34 cellular contexts compared by ENCODE assay signal in genomic region chr2:109501461-109501860, GRCh38.
"Had no signal": no experiment of that assay in that cellular context is flagged by ENCODE, and none has a peak within 500 bp of the region (broad histone marks: within the 10 kb centered on the region; RNA-seq: fewer than 3 reads in every experiment).

No MANE protein-coding gene starts in this region.

- H3K9me3 Mint-ChIP-seq: activated B cell treated with CpG ODN at 0.5 μM for 24 hours; activated CD4-positive, alpha-beta memory T cell treated with anti-CD3 and anti-CD28 coated beads for 36 hours; activated CD4-positive, alpha-beta T cell treated with anti-CD3 and anti-CD28 coated beads, Interleukin-2, amount 10 ng/mL, durations not matched to agents 24 days and 14 days; activated naive CD4-positive, alpha-beta T cell treated with anti-CD3 and anti-CD28 coated beads for 36 hours; activated naive CD4-positive, alpha-beta T cell treated with anti-CD3 and anti-CD28 coated beads, Interleukin-2, amount 50 U/mL, for 72 hours; activated naive CD8-positive, alpha-beta T cell treated with anti-CD3 and anti-CD28 coated beads for 36 hours; activated T-cell treated with anti-CD3 and anti-CD28 coated beads, Interleukin-2, amount 50 U/mL, for 4 hours; activated T-cell treated with anti-CD3 and anti-CD28 coated beads, Interleukin-2, amount 50 U/mL, for 72 hours; activated T-helper 1 cell treated with anti-CD3 and anti-CD28 coated beads, Interleukin-12 subunit alpha, Interleukin-12 subunit beta, Interleukin-2, Interleukin-4 antibody, amounts not matched to agents 30 ng/mL and 10 ng/mL and 1 ng/mL, durations not matched to agents 14 hours and 24 hours and 36 hours; activated T-helper 17 cell treated with anti-CD3 and anti-CD28 coated beads, Interleukin-2, amount 50 U/mL, for 72 hours; T-helper 1 cell treated with Interleukin-12 subunit alpha and Interleukin-12 subunit beta and Interleukin-4 antibody, amounts not matched to agents 30 μg/mL and 1 μg/mL, for 36 hours; T-helper 2 cell treated with Interferon-gamma antibody and Interleukin-4, amounts not matched to agents 5 μg/mL and 100 μg/mL, for 36 hours had no signal

- ATAC-seq: activated CD8-positive, alpha-beta memory T cell treated with anti-CD3 and anti-CD28 coated beads, Interleukin-2, amount 10 ng/mL, durations not matched to agents 7 days and 5 days; activated CD8-positive, alpha-beta T cell treated with anti-CD3 and anti-CD28 coated beads, Interleukin-2, amount 10 ng/mL, durations not matched to agents 7 days and 5 days; activated naive CD4-positive, alpha-beta T cell treated with anti-CD3 and anti-CD28 coated beads, Interleukin-2, amount 50 U/mL, for 72 hours; activated T-cell treated with anti-CD3 and anti-CD28 coated beads, Interleukin-2, amount 50 U/mL, for 4 hours; activated T-cell treated with anti-CD3 and anti-CD28 coated beads, Interleukin-2, amount 50 U/mL, for 72 hours; activated T-helper 17 cell treated with anti-CD3 and anti-CD28 coated beads, Interleukin-2, amount 50 U/mL, for 72 hours; body of pancreas had no signal

- H3K4me3 Mint-ChIP-seq: activated B cell treated with CpG ODN at 0.5 μM for 24 hours; activated CD4-positive, alpha-beta memory T cell treated with anti-CD3 and anti-CD28 coated beads for 36 hours; activated CD4-positive, alpha-beta T cell treated with anti-CD3 and anti-CD28 coated beads, Interleukin-2, amount 10 ng/mL, durations not matched to agents 24 days and 14 days; activated CD8-positive, alpha-beta memory T cell treated with anti-CD3 and anti-CD28 coated beads, Interleukin-2, amount 10 ng/mL, durations not matched to agents 7 days and 5 days; activated CD8-positive, alpha-beta T cell treated with anti-CD3 and anti-CD28 coated beads, Interleukin-2, amount 10 ng/mL, durations not matched to agents 7 days and 5 days; activated naive CD4-positive, alpha-beta T cell treated with anti-CD3 and anti-CD28 coated beads for 36 hours; activated naive CD8-positive, alpha-beta T cell treated with anti-CD3 and anti-CD28 coated beads for 36 hours; activated T-cell treated with anti-CD3 and anti-CD28 coated beads, Interleukin-2, amount 50 U/mL, for 4 hours; activated T-cell treated with anti-CD3 and anti-CD28 coated beads, Interleukin-2, amount 50 U/mL, for 72 hours; activated T-helper 1 cell treated with anti-CD3 and anti-CD28 coated beads, Interleukin-12 subunit alpha, Interleukin-12 subunit beta, Interleukin-2, Interleukin-4 antibody, amounts not matched to agents 30 ng/mL and 10 ng/mL and 1 ng/mL, durations not matched to agents 14 hours and 24 hours and 36 hours; activated T-helper 17 cell treated with anti-CD3 and anti-CD28 coated beads, Interleukin-2, amount 50 U/mL, for 72 hours; T-helper 1 cell treated with Interleukin-12 subunit alpha and Interleukin-12 subunit beta and Interleukin-4 antibody, amounts not matched to agents 30 μg/mL and 1 μg/mL, for 36 hours; T-helper 2 cell treated with Interferon-gamma antibody and Interleukin-4, amounts not matched to agents 5 μg/mL and 100 μg/mL, for 36 hours had no signal

- H3K36me3 Mint-ChIP-seq: activated CD4-positive, alpha-beta memory T cell treated with anti-CD3 and anti-CD28 coated beads for 36 hours; activated CD8-positive, alpha-beta memory T cell treated with anti-CD3 and anti-CD28 coated beads, Interleukin-2, amount 10 ng/mL, durations not matched to agents 7 days and 5 days; activated naive CD4-positive, alpha-beta T cell treated with anti-CD3 and anti-CD28 coated beads, Interleukin-2, amount 50 U/mL, for 72 hours; activated naive CD8-positive, alpha-beta T cell treated with anti-CD3 and anti-CD28 coated beads for 36 hours had no signal

- H3K27me3 Mint-ChIP-seq: activated B cell treated with CpG ODN at 0.5 μM for 24 hours; activated naive CD8-positive, alpha-beta T cell treated with anti-CD3 and anti-CD28 coated beads for 36 hours; activated T-helper 17 cell treated with anti-CD3 and anti-CD28 coated beads, Interleukin-2, amount 50 U/mL, for 72 hours had no signal

- H3K36me3 ChIP-seq: adrenal gland, brain microvascular endothelial cell, breast epithelium had no signal

- H3K27ac Mint-ChIP-seq: activated B cell treated with CpG ODN at 0.5 μM for 24 hours; activated CD4-positive, alpha-beta memory T cell treated with anti-CD3 and anti-CD28 coated beads for 36 hours; activated CD4-positive, alpha-beta T cell treated with anti-CD3 and anti-CD28 coated beads, Interleukin-2, amount 10 ng/mL, durations not matched to agents 24 days and 14 days; activated CD8-positive, alpha-beta memory T cell treated with anti-CD3 and anti-CD28 coated beads, Interleukin-2, amount 10 ng/mL, durations not matched to agents 7 days and 5 days; activated CD8-positive, alpha-beta T cell treated with anti-CD3 and anti-CD28 coated beads, Interleukin-2, amount 10 ng/mL, durations not matched to agents 7 days and 5 days; activated naive CD4-positive, alpha-beta T cell treated with anti-CD3 and anti-CD28 coated beads for 36 hours; activated naive CD4-positive, alpha-beta T cell treated with anti-CD3 and anti-CD28 coated beads, Interleukin-2, amount 50 U/mL, for 72 hours; activated naive CD8-positive, alpha-beta T cell treated with anti-CD3 and anti-CD28 coated beads for 36 hours; activated T-cell treated with anti-CD3 and anti-CD28 coated beads, Interleukin-2, amount 50 U/mL, for 72 hours; activated T-helper 1 cell treated with anti-CD3 and anti-CD28 coated beads, Interleukin-12 subunit alpha, Interleukin-12 subunit beta, Interleukin-2, Interleukin-4 antibody, amounts not matched to agents 30 ng/mL and 10 ng/mL and 1 ng/mL, durations not matched to agents 14 hours and 24 hours and 36 hours; activated T-helper 17 cell treated with anti-CD3 and anti-CD28 coated beads, Interleukin-2, amount 50 U/mL, for 72 hours; T-helper 1 cell treated with Interleukin-12 subunit alpha and Interleukin-12 subunit beta and Interleukin-4 antibody, amounts not matched to agents 30 μg/mL and 1 μg/mL, for 36 hours; T-helper 2 cell treated with Interferon-gamma antibody and Interleukin-4, amounts not matched to agents 5 μg/mL and 100 μg/mL, for 36 hours had no signal

- H3K4me1 ChIP-seq: adrenal gland, breast epithelium had no signal

- H3K9me3 ChIP-seq: adrenal gland, body of pancreas had no signal

- H3K27ac ChIP-seq: adrenal gland, body of pancreas, brain microvascular endothelial cell, breast epithelium had no signal

- DNase-seq: activated B cell treated with CpG ODN at 0.5 μM for 24 hours; activated CD4-positive, alpha-beta memory T cell treated with anti-CD3 and anti-CD28 coated beads for 36 hours; activated CD4-positive, alpha-beta T cell treated with anti-CD3 and anti-CD28 coated beads for 4 hours; activated CD4-positive, alpha-beta T cell treated with anti-CD3 and anti-CD28 coated beads, Interleukin-2, amount 10 ng/mL, durations not matched to agents 24 days and 14 days; activated CD4-positive, alpha-beta T cell treated with anti-CD3 and anti-CD28 coated beads, Interleukin-2, amount 50 U/mL, for 1 hour; activated CD4-positive, alpha-beta T cell treated with anti-CD3 and anti-CD28 coated beads, Interleukin-2, amount 50 U/mL, for 4 hours; activated CD4-positive, CD25-positive, alpha-beta regulatory T cell treated with anti-CD3 and anti-CD28 coated beads, Interleukin-2, amount 50 U/mL, for 72 hours; activated CD8-positive, alpha-beta memory T cell treated with anti-CD3 and anti-CD28 coated beads for 24 hours; activated CD8-positive, alpha-beta memory T cell treated with anti-CD3 and anti-CD28 coated beads, Interleukin-2, amount 10 ng/mL, durations not matched to agents 7 days and 5 days; activated CD8-positive, alpha-beta memory T cell treated with anti-CD3 and anti-CD28 coated beads, Interleukin-2, amount 50 U/mL, for 48 hours; activated CD8-positive, alpha-beta T cell treated with anti-CD3 and anti-CD28 coated beads, Interleukin-2, amount 10 ng/mL, durations not matched to agents 7 days and 5 days; activated effector memory CD4-positive, alpha-beta T cell treated with anti-CD3 and anti-CD28 coated beads, Interleukin-2, amount 50 U/mL, for 16 hours; activated gamma-delta T cell treated with Interleukin-2 at 50 U/mL for 16 hours; activated naive CD4-positive, alpha-beta T cell; activated naive CD4-positive, alpha-beta T cell treated with anti-CD3 and anti-CD28 coated beads for 36 hours; activated naive CD4-positive, alpha-beta T cell treated with anti-CD3 and anti-CD28 coated beads, Interleukin-2, amount 50 U/mL, for 16 hours; activated naive CD8-positive, alpha-beta T cell treated with anti-CD3 and anti-CD28 coated beads for 36 hours; activated T-cell treated with anti-CD3 and anti-CD28 coated beads, Interleukin-2, amount 50 U/mL, for 4 hours; activated T-cell treated with anti-CD3 and anti-CD28 coated beads, Interleukin-2, amount 50 U/mL, for 72 hours; adrenal gland; amniotic stem cell; aorta; body of pancreas; brain microvascular endothelial cell; central memory CD4-positive, alpha-beta T cell; T-helper 1 cell; T-helper 2 cell; T-helper 9 cell had no signal

- H3K4me1 Mint-ChIP-seq: activated B cell treated with CpG ODN at 0.5 μM for 24 hours; activated CD4-positive, alpha-beta T cell treated with anti-CD3 and anti-CD28 coated beads, Interleukin-2, amount 10 ng/mL, durations not matched to agents 24 days and 14 days; activated CD8-positive, alpha-beta memory T cell treated with anti-CD3 and anti-CD28 coated beads, Interleukin-2, amount 10 ng/mL, durations not matched to agents 7 days and 5 days; activated naive CD8-positive, alpha-beta T cell treated with anti-CD3 and anti-CD28 coated beads for 36 hours; activated T-helper 17 cell treated with anti-CD3 and anti-CD28 coated beads, Interleukin-2, amount 50 U/mL, for 72 hours had no signal

- H3K4me3 ChIP-seq: adrenal gland, body of pancreas, breast epithelium had no signal

- H3K27me3 ChIP-seq: adrenal gland, body of pancreas, brain microvascular endothelial cell, breast epithelium had no signal
